Comparison of ENCODE assay signal across 6 cellular contexts in genomic region chr12:114232187-114232586, GRCh38.
"Had no signal": no experiment of that assay in that cellular context is flagged by ENCODE, and none has a peak within 500 bp of the region (broad histone marks: within the 10 kb centered on the region; RNA-seq: fewer than 3 reads in every experiment).

No MANE protein-coding gene starts in this region.

- H3K9ac ChIP-seq: KMS-11 had no signal

- FAIRE-seq: HTR-8/SVneo had no signal

- H3K4me2 ChIP-seq: KMS-11 had no signal

- DNase-seq: IMR-90, KBM-7, KG1 had no signal

- H3K27ac ChIP-seq: HL-60, KMS-11 had no signal
